8 cellular contexts compared by ENCODE assay signal in genomic region chr22:30289126-30289979, GRCh38. TPM values are rescaled to one million over a fixed set of nuclear protein-coding genes. Genes with fewer than 3 reads are reported as not detected.
DNase-seq lines count a peak whose midpoint lies in the region; FAIRE-seq and TF ChIP-seq lines count a peak whose summit lies in the region.

Gene CASTOR1 (minus strand): TSS chr22:30289505. CDS start chr22:30289497, 8 bp downstream.

- H3K4me1 ChIP-seq in endocrine pancreas (ENCODE audit: control insufficient read depth, insufficient read depth, low read length), result no peaks in the 10 kb centered on the region

- peaks cover 3% of the 10 kb centered on the region for H3K36me3 ChIP-seq in endocrine pancreas (ENCODE audit: control insufficient read depth, insufficient read depth, low read length)

- peak; percentile 93 for DNase-seq in CMK (ENCODE audit: low read depth)
- DNase-seq in GM20000 (ENCODE audit: low spot score), result peak; percentile 97
- DNase-seq in HTR-8/SVneo (ENCODE audit: insufficient read length, low spot score), result peak; percentile 94
- DNase-seq in NOMO-1 treated with DMSO at 0.1 percent for 48 hours (lab: John Stamatoyannopoulos, UW; ENCODE audit: unreplicated experiment), result peak; percentile 97
- peak; percentile 61 for DNase-seq in activated CD8-positive, alpha-beta memory T cell treated with anti-CD3 and anti-CD28 coated beads, Interleukin-2, amount 50 U/mL, for 1 hour (ENCODE audit: extremely low read depth)
- DNase-seq in mesenteric fat pad (ENCODE audit: low spot score), result peak; percentile 99
- DNase-seq in stimulated activated CD8-positive, alpha-beta memory T cell treated with anti-CD3 and anti-CD28 coated beads, Interleukin-15, amount 100 ng/mL, for 1 hour (ENCODE audit: low read depth), result peak; percentile 82

- peak; percentile 86 for FAIRE-seq in HTR-8/SVneo (lab: Jason Lieb, UNC)

- H3K9ac ChIP-seq in endocrine pancreas (ENCODE audit: control insufficient read depth, insufficient read depth, low read length), result peak within 1 kb of the TSS; percentile 65

- no peaks in the 10 kb centered on the region for H3K27me3 ChIP-seq in endocrine pancreas (ENCODE audit: control insufficient read depth, insufficient read depth, low read length)

- no peak for TF ChIP-seq CTCF in GM20000 (IDR thresholded peaks at IDR 0.05; ENCODE audit: extremely low read depth, missing control alignments)

- H3K9me3 ChIP-seq in endocrine pancreas (ENCODE audit: control insufficient read depth, low read length), result no peaks in the 10 kb centered on the region

- H3K4me3 ChIP-seq in endocrine pancreas (ENCODE audit: control insufficient read depth, insufficient read depth, low read length), result no peak within 1 kb of the TSS

RNA-seq across cellular contexts. Expression of gene CASTOR1, which starts in this region (rescaled TPM):
- total RNA-seq in mesenteric fat pad, result 11.6 TPM
